In the genomic region with DNA sequence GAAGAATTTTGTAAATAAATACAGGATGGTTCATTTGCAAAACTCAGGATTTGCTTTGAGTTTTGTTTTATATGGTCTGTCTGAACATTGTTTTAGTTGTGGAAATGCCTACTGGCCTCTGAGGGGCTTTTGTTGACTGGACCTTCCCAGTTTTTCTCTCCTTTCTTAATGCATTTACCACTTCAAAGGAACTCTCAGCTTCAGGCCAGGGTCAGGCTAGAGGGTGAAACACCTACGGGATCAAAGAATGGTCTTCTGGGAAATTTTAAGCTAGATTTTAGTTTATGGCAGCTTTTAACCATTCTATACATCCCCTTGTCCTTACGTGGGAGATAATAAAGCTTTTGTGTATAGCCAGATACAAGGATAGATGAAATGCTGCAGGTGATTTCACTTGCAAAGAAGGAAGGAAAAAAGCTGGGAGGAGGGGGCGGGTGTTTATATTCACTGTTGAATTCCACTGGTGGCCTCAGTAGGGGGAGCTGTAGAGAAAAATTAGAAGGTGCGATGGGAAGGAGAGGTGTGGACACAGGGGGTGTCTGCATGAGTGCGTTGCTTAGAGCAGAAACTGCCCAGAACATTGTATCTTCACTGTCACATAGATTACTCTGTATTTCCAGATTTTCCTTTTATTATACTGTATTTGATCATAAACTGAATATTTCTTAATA, we compare ENCODE assay signal across 13 cellular contexts.
A peak's percentile ranks its signal among the peaks of the same experiment; 100 is the strongest.
DNase-seq lines count a peak whose midpoint lies in the region; ATAC-seq and TF ChIP-seq lines count a peak whose summit lies in the region.
"Had no signal": no experiment of that assay in that cellular context is flagged by ENCODE, and none has a peak within 500 bp of the region (broad histone marks: within the 10 kb centered on the region; RNA-seq: fewer than 3 reads in every experiment).

No MANE protein-coding gene starts in this region.

- no peaks in the 10 kb centered on the region for H3F3A ChIP-seq in PC-9 (ENCODE audit: insufficient read depth, low read depth)

- POLR2A ChIA-PET in PC-9 (lab: Charles Lee; ENCODE audit: unreplicated experiment): interaction anchor here (0.5 kb wide), 1 partner anchor 488 kb away, joined by 4 read pairs; no protein-coding TSS in a partner anchor

- 45% methylated on average over 5 of the region's 5 CpGs for WGBS in hepatocyte (ENCODE audit: low lambda C conversion rate, missing lambda C conversion rate)

- intact Hi-C loops in PC-9 (cut with micrococcal nuclease; ENCODE audit: unreplicated experiment): no loop called here
- intact Hi-C loops in activated CD4-positive, alpha-beta T cell treated with anti-CD3 and anti-CD28 coated beads, Interleukin-2, amount 10 ng/mL, durations not matched to agents 24 days and 14 days (cut with micrococcal nuclease): no loop called here

- H3K4me3 ChIP-seq in PC-9: no peak overlapping the region
- no peak overlapping the region for H3K4me3 ChIP-seq in hepatocyte
- H3K4me3 ChIP-seq: BLaER1 treated with 17β-estradiol and CSF1 and Interleukin-3, amounts not matched to agents 10 nM and 100 nM had no signal

- H3K79me2 ChIP-seq in PC-9 (ENCODE audit: low read depth): no peaks in the 10 kb centered on the region
- H3K79me2 ChIP-seq in hepatocyte: peaks cover 8% of the 10 kb centered on the region

- no peak overlapping the region for H3K4me3 Mint-ChIP-seq in activated CD4-positive, alpha-beta T cell treated with anti-CD3 and anti-CD28 coated beads, Interleukin-2, amount 10 ng/mL, durations not matched to agents 24 days and 14 days
- H3K4me3 Mint-ChIP-seq: activated CD4-positive, alpha-beta T cell treated with anti-CD3 and anti-CD28 coated beads for 36 hours; stimulated activated naive CD8-positive, alpha-beta T cell treated with anti-CD3 and anti-CD28 coated beads, Interleukin-15, amount 100 ng/mL, for 72 hours had no signal

- H3K4me1 Mint-ChIP-seq in activated CD4-positive, alpha-beta T cell treated with anti-CD3 and anti-CD28 coated beads, Interleukin-2, amount 10 ng/mL, durations not matched to agents 24 days and 14 days: peaks cover 54% of the 10 kb centered on the region

- TF ChIP-seq CTCF in GM13976 (IDR thresholded peaks at IDR 0.05; ENCODE audit: borderline replicate concordance, control extremely low read depth, extremely low read depth, insufficient read depth, missing control alignments): peak; percentile 14
- TF ChIP-seq CTCF in PC-9 (conservative IDR thresholded peaks at IDR 0.05): peak; percentile 37; the same call in 1 of the 2 replicates
- peak; percentile 19 for TF ChIP-seq CTCF in hepatocyte (IDR thresholded peaks at IDR 0.05; ENCODE audit: poor library complexity)

- peaks cover 8% of the 10 kb centered on the region for H3K9me3 Mint-ChIP-seq in activated CD4-positive, alpha-beta T cell treated with anti-CD3 and anti-CD28 coated beads, Interleukin-2, amount 10 ng/mL, durations not matched to agents 24 days and 14 days

- DNase-seq in 8988T: peak; percentile 15
- no peak for DNase-seq in GM13976 (ENCODE audit: low spot score)
- DNase-seq in PC-9: no peak
- DNase-seq in hepatocyte (ENCODE audit: low spot score): no peak
- no peak for DNase-seq in cerebellar nuclear complex (lab: John Stamatoyannopoulos, UW)
- DNase-seq in hypothalamus (lab: John Stamatoyannopoulos, UW): no peak
- DNase-seq in activated CD4-positive, alpha-beta T cell treated with anti-CD3 and anti-CD28 coated beads, Interleukin-2, amount 10 ng/mL, durations not matched to agents 24 days and 14 days: no peak
- DNase-seq: activated CD4-positive, alpha-beta T cell treated with anti-CD3 and anti-CD28 coated beads for 36 hours; activated naive CD4-positive, alpha-beta T cell treated with Interleukin-2 at 50 U/mL for 16 hours; NCI-H1105 treated with DMSO at 0.1 percent for 48 hours; stimulated activated naive CD8-positive, alpha-beta T cell treated with anti-CD3 and anti-CD28 coated beads, Interleukin-15, amount 100 ng/mL, for 72 hours had no signal

- H3K4me1 ChIP-seq in PC-9 (replicated peaks; ENCODE audit: insufficient read depth) (no peaks in the 10 kb centered on the region), hepatocyte (ENCODE audit: insufficient read depth) (peaks cover 27% of the 10 kb centered on the region)
- H3K4me1 ChIP-seq: BLaER1 treated with 17β-estradiol and CSF1 and Interleukin-3, amounts not matched to agents 10 nM and 100 nM had no signal

- H3K4me2 ChIP-seq in PC-9 (no peak overlapping the region), hepatocyte (no peak overlapping the region)
- H3K4me2 ChIP-seq: BLaER1 treated with 17β-estradiol and CSF1 and Interleukin-3, amounts not matched to agents 10 nM and 100 nM had no signal

- H3K36me3 ChIP-seq in PC-9 (ENCODE audit: low read depth): no peaks in the 10 kb centered on the region
- H3K36me3 ChIP-seq in hepatocyte (replicated peaks; ENCODE audit: insufficient read depth, low read depth): no peaks in the 10 kb centered on the region
- H3K36me3 ChIP-seq: BLaER1 treated with 17β-estradiol and CSF1 and Interleukin-3, amounts not matched to agents 10 nM and 100 nM had no signal

- peaks cover 53% of the 10 kb centered on the region for H3K36me3 Mint-ChIP-seq in activated CD4-positive, alpha-beta T cell treated with anti-CD3 and anti-CD28 coated beads, Interleukin-2, amount 10 ng/mL, durations not matched to agents 24 days and 14 days (ENCODE audit: low read depth)

- CTCF ChIA-PET in PC-9 (lab: Charles Lee): no interaction called here

- H4K20me1 ChIP-seq in PC-9 (ENCODE audit: insufficient read depth) (no peaks in the 10 kb centered on the region), hepatocyte (ENCODE audit: insufficient read depth, poor library complexity, severe bottlenecking) (no peaks in the 10 kb centered on the region)
- H4K20me1 ChIP-seq: BLaER1 treated with 17β-estradiol and CSF1 and Interleukin-3, amounts not matched to agents 10 nM and 100 nM had no signal

- no peak overlapping the region for H3K27ac Mint-ChIP-seq in activated CD4-positive, alpha-beta T cell treated with anti-CD3 and anti-CD28 coated beads, Interleukin-2, amount 10 ng/mL, durations not matched to agents 24 days and 14 days
- H3K27ac Mint-ChIP-seq: activated CD4-positive, alpha-beta T cell treated with anti-CD3 and anti-CD28 coated beads for 36 hours; stimulated activated naive CD8-positive, alpha-beta T cell treated with anti-CD3 and anti-CD28 coated beads, Interleukin-15, amount 100 ng/mL, for 72 hours had no signal

- BruUV-seq in PC-9 (replicated peaks; lab: Mats Ljungman, UMichigan): no TSS peak

- no peaks in the 10 kb centered on the region for H3K9me2 ChIP-seq in PC-9 (ENCODE audit: insufficient read depth)
- no peaks in the 10 kb centered on the region for H3K9me2 ChIP-seq in hepatocyte (replicated peaks; ENCODE audit: insufficient read depth)

- H3K9me3 ChIP-seq in PC-9 (ENCODE audit: insufficient read depth, low read depth): no peaks in the 10 kb centered on the region
- H3K9me3 ChIP-seq in hepatocyte (ENCODE audit: low read depth): no peaks in the 10 kb centered on the region
- H3K9me3 ChIP-seq: BLaER1 treated with 17β-estradiol and CSF1 and Interleukin-3, amounts not matched to agents 10 nM and 100 nM had no signal

- H2AFZ ChIP-seq in PC-9: no peak overlapping the region
- H2AFZ ChIP-seq in hepatocyte: no peak overlapping the region

- no peak for ATAC-seq in GM21717 (IDR thresholded peaks at IDR 0.05; ENCODE audit: unreplicated experiment)
- ATAC-seq: activated CD4-positive, alpha-beta T cell treated with anti-CD3 and anti-CD28 coated beads for 36 hours; stimulated activated naive CD8-positive, alpha-beta T cell treated with anti-CD3 and anti-CD28 coated beads, Interleukin-15, amount 100 ng/mL, for 72 hours had no signal

- H3K27ac ChIP-seq in PC-9 (no peak overlapping the region), hepatocyte (no peak overlapping the region)
- H3K27ac ChIP-seq: BLaER1 treated with 17β-estradiol and CSF1 and Interleukin-3, amounts not matched to agents 10 nM and 100 nM had no signal

- in situ Hi-C loops in GM13976 (cut with MboI; ENCODE audit: low sequenced_read_pairs, unreplicated experiment): no loop called here

- no peaks in the 10 kb centered on the region for H3K27me3 ChIP-seq in PC-9 (ENCODE audit: insufficient read depth, low read depth)
- no peaks in the 10 kb centered on the region for H3K27me3 ChIP-seq in hepatocyte
- H3K27me3 ChIP-seq: BLaER1 treated with 17β-estradiol and CSF1 and Interleukin-3, amounts not matched to agents 10 nM and 100 nM had no signal

- no peaks in the 10 kb centered on the region for H3K27me3 Mint-ChIP-seq in activated CD4-positive, alpha-beta T cell treated with anti-CD3 and anti-CD28 coated beads, Interleukin-2, amount 10 ng/mL, durations not matched to agents 24 days and 14 days
- H3K27me3 Mint-ChIP-seq: activated CD4-positive, alpha-beta T cell treated with anti-CD3 and anti-CD28 coated beads for 36 hours; stimulated activated naive CD8-positive, alpha-beta T cell treated with anti-CD3 and anti-CD28 coated beads, Interleukin-15, amount 100 ng/mL, for 72 hours had no signal
